Comparison of ENCODE assay signal across 8 cellular contexts in genomic region chr12:49763006-49763591, GRCh38. TPM values are rescaled to one million over a fixed set of nuclear protein-coding genes. Genes with fewer than 3 reads are reported as not detected.
A peak's percentile ranks its signal among the peaks of the same experiment; 100 is the strongest.
DNase-seq lines count a peak whose midpoint lies in the region; ATAC-seq and TF ChIP-seq lines count a peak whose summit lies in the region.

No MANE protein-coding gene starts in this region.

- H3K4me1 Mint-ChIP-seq in activated B cell treated with CpG ODN at 0.5 μM for 24 hours, result peaks cover 25% of the 10 kb centered on the region

- intact Hi-C loops in activated B cell treated with CpG ODN at 0.5 μM for 24 hours (cut with micrococcal nuclease), result loop anchor here (1.0 to 2.0 kb wide), 3 partner anchors 22 to 126 kb away; partner anchors contain the start of gene TMBIM6
- intact Hi-C loops in breast epithelium (cut with DNase I; ENCODE audit: low total_unique reads), result no loop called here

- H3K4me1 ChIP-seq in DND-41 (ENCODE audit: insufficient read depth, low read length) (peaks cover 17% of the 10 kb centered on the region), KMS-11 (ENCODE audit: low read depth, poor library complexity, severe bottlenecking) (peaks cover 63% of the 10 kb centered on the region), breast epithelium (no peaks in the 10 kb centered on the region)

- H3K9me3 ChIP-seq in DND-41 (ENCODE audit: insufficient read depth, low read length, severe bottlenecking) (no peaks in the 10 kb centered on the region), breast epithelium (no peaks in the 10 kb centered on the region)

- H2AFZ ChIP-seq in DND-41 (ENCODE audit: low read depth, low read length) (no peak overlapping the region), KMS-11 (ENCODE audit: low read depth) (no peak overlapping the region)

- H3K27ac Mint-ChIP-seq in activated B cell treated with CpG ODN at 0.5 μM for 24 hours, result peak overlapping the region; percentile 79

- CTCF ChIA-PET in activated B cell treated with CpG ODN at 0.5 μM for 24 hours (lab: Charles Lee), result interaction anchor here (0.6 to 4.4 kb wide), 10 partner anchors 9 to 1585 kb away, joined by 3 to 48 read pairs (median 6); partner anchors contain the start of gene TMBIM6

- H3K36me3 ChIP-seq in DND-41 (ENCODE audit: insufficient read depth, low read length), result peaks cover 66% of the 10 kb centered on the region
- H3K36me3 ChIP-seq in KMS-11 (ENCODE audit: insufficient read depth), result peaks cover 5% of the 10 kb centered on the region; the same call in 1 of the 2 replicates
- H3K36me3 ChIP-seq in breast epithelium, result peaks cover 13% of the 10 kb centered on the region

- POLR2A ChIA-PET in activated B cell treated with CpG ODN at 0.5 μM for 24 hours (lab: Charles Lee), result interaction anchor here (0.6 to 2.4 kb wide), 5 partner anchors 12 to 223 kb away, joined by 3 to 20 read pairs (median 3); partner anchors contain the start of gene TMBIM6

- ATAC-seq in DND-41 (ENCODE audit: insufficient read depth, low read depth) (peak; percentile 78), activated B cell treated with CpG ODN at 0.5 μM for 24 hours (ENCODE audit: low read depth) (peak; percentile 83), GM18519 (IDR thresholded peaks at IDR 0.05; ENCODE audit: low FRiP score, unreplicated experiment) (no peak), GM21529 (IDR thresholded peaks at IDR 0.05; ENCODE audit: unreplicated experiment) (no peak)

- TF ChIP-seq CTCF in DND-41 (IDR thresholded peaks at IDR 0.05; ENCODE audit: borderline replicate concordance, extremely low read depth, low read length, poor library complexity, severe bottlenecking) (peak; percentile 83), KMS-11 (conservative IDR thresholded peaks at IDR 0.05; ENCODE audit: low read depth, low read length) (peak; percentile 83), activated B cell treated with CpG ODN at 0.5 μM for 24 hours (IDR thresholded peaks at IDR 0.05) (no peak), breast epithelium (IDR thresholded peaks at IDR 0.05) (peak; percentile 30 to 47 (median 36))

- peak overlapping the region; percentile 46; the same call in 1 of the 2 replicates for H3K27ac ChIP-seq in DND-41 (ENCODE audit: low read length)
- H3K27ac ChIP-seq in KMS-11, result peak overlapping the region; percentile 45; the same call in 1 of the 2 replicates
- peak overlapping the region in 1 of 2 donors; percentile 10 for H3K27ac ChIP-seq in breast epithelium

- H3K79me2 ChIP-seq in DND-41 (ENCODE audit: insufficient read depth, low read length) (no peaks in the 10 kb centered on the region), KMS-11 (ENCODE audit: insufficient read depth, low read depth) (peaks cover 3% of the 10 kb centered on the region; the same call in 1 of the 2 replicates)

- H4K20me1 ChIP-seq in DND-41 (ENCODE audit: insufficient read depth, low read length) (peaks cover 18% of the 10 kb centered on the region), KMS-11 (ENCODE audit: insufficient read depth) (no peaks in the 10 kb centered on the region)

- H3K27me3 ChIP-seq in DND-41 (ENCODE audit: insufficient read depth, low read length, poor library complexity) (no peaks in the 10 kb centered on the region), KMS-11 (ENCODE audit: insufficient read depth, low read depth) (no peaks in the 10 kb centered on the region), breast epithelium (no peaks in the 10 kb centered on the region)

- no peak overlapping the region for H3K9ac ChIP-seq in DND-41 (ENCODE audit: low read depth, low read length)
- H3K9ac ChIP-seq in KMS-11, result no peak overlapping the region

- TF ChIP-seq POLR2A in breast epithelium (IDR thresholded peaks at IDR 0.05), result no peak

- H3K4me3 ChIP-seq in DND-41 (ENCODE audit: low read depth in 1 of 2, low read length in 2 of 2) (no peak overlapping the region), KMS-11 (IDR thresholded peaks at IDR 0.05; ENCODE audit: insufficient read depth, low read depth, low read length) (no peak overlapping the region), breast epithelium (no peak overlapping the region)

- H3K4me2 ChIP-seq in DND-41 (ENCODE audit: insufficient read depth, low read length), result no peak overlapping the region
- peak overlapping the region; percentile 33 for H3K4me2 ChIP-seq in KMS-11

- no peak overlapping the region for H3K4me3 Mint-ChIP-seq in activated B cell treated with CpG ODN at 0.5 μM for 24 hours

- H3K27me3 Mint-ChIP-seq in activated B cell treated with CpG ODN at 0.5 μM for 24 hours, result no peaks in the 10 kb centered on the region

- peak; percentile 85 for DNase-seq in DND-41
- peak; percentile 59 for DNase-seq in activated B cell treated with CpG ODN at 0.5 μM for 24 hours
- peak; percentile 50 to 66 for DNase-seq in breast epithelium (ENCODE audit: low spot score in 2 of 2)
- DNase-seq in left kidney (ENCODE audit: low read depth, low spot score), result peak; percentile 75
- peak; percentile 82 for DNase-seq in stimulated activated CD4-positive, alpha-beta T cell treated with anti-CD3 and anti-CD28 coated beads, Interleukin-4, amount 100 ng/mL, for 24 hours

- H3K36me3 Mint-ChIP-seq in activated B cell treated with CpG ODN at 0.5 μM for 24 hours (ENCODE audit: low read depth), result peaks cover 65% of the 10 kb centered on the region

- no peaks in the 10 kb centered on the region for H3K9me3 Mint-ChIP-seq in activated B cell treated with CpG ODN at 0.5 μM for 24 hours

RNA-seq across cellular contexts. Expression of gene TMBIM6, which starts 21.7 kb away (rescaled TPM):
- total RNA-seq in activated B cell treated with CpG ODN at 0.5 μM for 24 hours (355 and 366 TPM in 2 replicates), breast epithelium (100 to 1,000 TPM; 364 to 620 (median 409) TPM)

RNA-seq across cellular contexts. Expression of gene FMNL3, which starts 55.9 kb away (rescaled TPM):
- total RNA-seq in activated B cell treated with CpG ODN at 0.5 μM for 24 hours, result 74.7 and 84.3 TPM in 2 replicates
- 10 to 100 TPM in 2 of 3 donors, 1 to 10 TPM in 1; 9.8 to 13.8 (median 13.3) TPM for total RNA-seq in breast epithelium

Comparison
In these comparisons a context has a peak if more than half of its experiments do, and no peak if none do; other contexts are left out.
1. ATAC-seq: peak in DND-41 (single experiment) and activated B cell treated with CpG ODN at 0.5 μM for 24 hours (single experiment); none in GM18519 (single experiment) and GM21529 (single experiment).
2. Peak in every context shown above with its lines, with median percentiles within 50 percentile points of each other: DNase-seq.